In the genomic region with DNA sequence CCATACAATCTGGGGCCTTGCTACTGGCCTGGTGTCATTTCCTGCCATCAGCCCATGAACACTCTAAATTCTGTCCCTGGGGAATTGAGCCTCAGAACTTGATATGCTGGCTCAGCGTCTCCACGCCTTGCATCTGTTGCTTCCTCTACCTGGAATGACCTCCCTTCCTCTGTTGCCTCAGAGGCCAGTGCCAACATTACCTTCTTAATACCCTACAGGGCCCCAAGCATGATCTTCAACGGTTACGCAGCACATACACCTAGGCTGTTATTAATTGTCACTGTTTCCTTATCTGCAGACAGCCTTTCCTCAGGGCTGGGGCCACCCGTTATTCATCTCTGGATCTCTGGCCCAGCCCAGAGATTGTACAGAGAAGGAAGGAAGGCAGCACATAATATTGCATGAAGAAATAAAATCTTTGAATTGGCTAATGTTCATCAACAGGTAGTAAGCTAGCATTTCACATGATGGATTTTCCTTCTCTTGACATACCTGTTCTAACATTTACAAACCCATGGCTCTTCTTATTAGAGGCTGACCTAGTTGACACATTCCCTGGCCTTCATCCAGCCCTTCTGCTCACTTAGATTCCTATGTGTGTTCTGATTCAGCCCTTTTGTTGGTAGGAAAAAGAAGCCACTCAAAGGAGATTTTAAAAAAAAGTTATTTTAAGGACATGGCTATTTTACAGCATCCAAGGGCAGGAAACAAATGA, we compare ENCODE assay signal across 10 cellular contexts. TPM values are rescaled to one million over a fixed set of nuclear protein-coding genes. Genes with fewer than 3 reads are reported as not detected.
A peak's percentile ranks its signal among the peaks of the same experiment; 100 is the strongest.
DNase-seq lines count a peak whose midpoint lies in the region; ATAC-seq and TF ChIP-seq lines count a peak whose summit lies in the region.
"Had no signal": no experiment of that assay in that cellular context is flagged by ENCODE, and none has a peak within 500 bp of the region (broad histone marks: within the 10 kb centered on the region; RNA-seq: fewer than 3 reads in every experiment).

No MANE protein-coding gene starts in this region.

- ATAC-seq in HG02885 (IDR thresholded peaks at IDR 0.05; ENCODE audit: poor library complexity, unreplicated experiment) = no peak
- ATAC-seq: left colon had no signal

- DNase-seq in EH (ENCODE audit: low read depth) (peak; percentile 41), M059J (ENCODE audit: low read depth) (peak; percentile 81), astrocyte of the cerebellum (ENCODE audit: low read depth) (peak; percentile 4), kidney tubule cell (ENCODE audit: low spot score) (peak; percentile 67), SIG-M5 treated with dmso at 0.1 percent for 504 hours (lab: John Stamatoyannopoulos, UW; ENCODE audit: unreplicated experiment) (no peak), SHP77 (lab: John Stamatoyannopoulos, UW) (no peak), T-helper 1 cell (no peak)
- DNase-seq: CD4-positive, alpha-beta memory T cell; left colon had no signal

- H3K4me3 ChIP-seq in astrocyte of the cerebellum (ENCODE audit: low read depth, low read length) = no peak overlapping the region

- in situ Hi-C loops in astrocyte of the cerebellum (cut with HindIII; ENCODE audit: low sequenced_read_pairs) = loop anchor here (25.0 kb wide), 1 partner anchor 146 kb away; no protein-coding TSS in a partner anchor

- TF ChIP-seq CTCF in astrocyte of the cerebellum (IDR thresholded peaks at IDR 0.05; ENCODE audit: low read depth, low read length, missing control alignments) = no peak

RNA-seq across cellular contexts. Expression of gene RNF182, which starts 8.4 kb away (rescaled TPM):
- 19.7 and 26.5 TPM in 2 replicates for total RNA-seq in M059J (2014; rRNA removed; shearing (Covaris generic))
- total RNA-seq: CD4-positive, alpha-beta memory T cell had no signal

Comparison
In these comparisons a context has a peak if more than half of its experiments do, and no peak if none do; other contexts are left out.
1. DNase-seq: peak in EH (single experiment), M059J (single experiment), astrocyte of the cerebellum (single experiment) and kidney tubule cell (single experiment); none in SIG-M5 treated with dmso at 0.1 percent for 504 hours (single experiment), SHP77 (0 of 2) and T-helper 1 cell (0 of 5).